Comparison of ENCODE assay signal across 15 cellular contexts in genomic region chr7:115831371-115831770, GRCh38.
"Had no signal": no experiment of that assay in that cellular context is flagged by ENCODE, and none has a peak within 500 bp of the region (broad histone marks: within the 10 kb centered on the region; RNA-seq: fewer than 3 reads in every experiment).

No MANE protein-coding gene starts in this region.

- DNase-seq: activated CD4-positive, alpha-beta T cell treated with anti-CD3 and anti-CD28 coated beads, Interleukin-2, amount 10 ng/mL, durations not matched to agents 7 days and 5 days; activated naive CD4-positive, alpha-beta T cell; anterior cingulate cortex; brain microvascular endothelial cell; cortex of kidney; effector CD4-positive, alpha-beta T cell; hypothalamus; left ventricle myocardium inferior; naive B cell; psoas muscle; spleen; stimulated activated naive CD8-positive, alpha-beta T cell treated with anti-CD3 and anti-CD28 coated beads, Interleukin-15, amount 100 ng/mL, for 72 hours had no signal

- H3K9ac ChIP-seq: neural progenitor cell had no signal

- ATAC-seq: psoas muscle; sciatic nerve; stimulated activated naive CD8-positive, alpha-beta T cell treated with anti-CD3 and anti-CD28 coated beads, Interleukin-15, amount 100 ng/mL, for 72 hours had no signal

- H3K9me3 ChIP-seq: esophagus muscularis mucosa, left ventricle myocardium inferior, psoas muscle, spleen had no signal

- H3K27ac ChIP-seq: brain microvascular endothelial cell, esophagus muscularis mucosa, left ventricle myocardium inferior, neural progenitor cell, psoas muscle, spleen had no signal

- H3K36me3 ChIP-seq: brain microvascular endothelial cell, esophagus muscularis mucosa, left ventricle myocardium inferior, neural progenitor cell, spleen had no signal

- H3K4me1 ChIP-seq: left ventricle myocardium inferior, psoas muscle, spleen had no signal

- H3K27me3 ChIP-seq: brain microvascular endothelial cell, esophagus muscularis mucosa, neural progenitor cell, spleen had no signal

- H3K4me3 ChIP-seq: esophagus muscularis mucosa, left ventricle myocardium inferior, neural progenitor cell, psoas muscle, spleen had no signal
